Comparison of ENCODE assay signal across 17 cellular contexts in genomic region chr3:52822363-52822762, GRCh38. TPM values are rescaled to one million over a fixed set of nuclear protein-coding genes. Genes with fewer than 3 reads are reported as not detected.
A peak's percentile ranks its signal among the peaks of the same experiment; 100 is the strongest.
DNase-seq lines count a peak whose midpoint lies in the region; ATAC-seq and TF ChIP-seq lines count a peak whose summit lies in the region.
"Had no signal": no experiment of that assay in that cellular context is flagged by ENCODE, and none has a peak within 500 bp of the region (broad histone marks: within the 10 kb centered on the region; RNA-seq: fewer than 3 reads in every experiment).

No MANE protein-coding gene starts in this region.

- TF ChIP-seq CTCF in HEK293 (tag by site-specific recombination; IDR thresholded peaks at IDR 0.05) (no peak), gastrocnemius medialis (IDR thresholded peaks at IDR 0.05 in 4 of 5, conservative IDR thresholded peaks at IDR 0.05 in 1 of 5) (no peak)

- POLR2A ChIA-PET in HEK293 (lab: Yijun Ruan, JAX) (no interaction called here), HEK293T (lab: Yijun Ruan, JAX) (interaction anchor here (1.0 kb wide), 1 partner anchor 16 kb away, joined by 3 read pairs; no protein-coding TSS in a partner anchor)

- H3K4me3 ChIP-seq in HEK293 (ENCODE audit: low read depth, low read length) = no peak overlapping the region
- no peak overlapping the region for H3K4me3 ChIP-seq in gastrocnemius medialis
- H3K4me3 ChIP-seq: BLaER1 treated with 17β-estradiol and CSF1 and Interleukin-3, amounts not matched to agents 10 nM and 100 nM had no signal

- in situ Hi-C loops in gastrocnemius medialis (cut with MboI; ENCODE audit: low sequenced_read_pairs in 4 of 4) = no loop called here

- no peak overlapping the region for H3K27ac ChIP-seq in HEK293 (ENCODE audit: extremely low read depth, low read depth, low read length)
- peak overlapping the region in 3 of 4 donors; percentile 3 to 96 (median 30) for H3K27ac ChIP-seq in gastrocnemius medialis
- H3K27ac ChIP-seq in caudate nucleus (ENCODE audit: low read depth, low read length) = no peak overlapping the region
- H3K27ac ChIP-seq: C4-2B had no signal

- CTCF ChIA-PET in HEK293 (lab: Yijun Ruan, JAX) = interaction anchor here (0.6 to 2.0 kb wide), 5 partner anchors 8 to 1167 kb away, joined by 3 to 6 read pairs (median 5); partner anchors contain the start of gene ITIH4
- CTCF ChIA-PET in HEK293T (lab: Yijun Ruan, JAX) = no interaction called here

- no peak for ATAC-seq in gastrocnemius medialis
- ATAC-seq: CD8-positive, alpha-beta T cell had no signal

- peaks cover 0 to 4% of the 10 kb centered on the region in 2 experiments; a peak in 1 of 3 replicates for H3K36me3 ChIP-seq in HEK293 (ENCODE audit: control insufficient read depth in 2 of 2, insufficient read depth in 1 of 2, low read length in 2 of 2)
- peaks cover 0 to 96% of the 10 kb centered on the region in 2 donors for H3K36me3 ChIP-seq in gastrocnemius medialis

- no peaks in the 10 kb centered on the region for H3K9me3 ChIP-seq in HEK293 (ENCODE audit: control insufficient read depth, insufficient read depth, low read depth, low read length)
- H3K9me3 ChIP-seq in gastrocnemius medialis = no peaks in the 10 kb centered on the region
- H3K9me3 ChIP-seq: BLaER1 treated with 17β-estradiol and CSF1 and Interleukin-3, amounts not matched to agents 10 nM and 100 nM; Caco-2 had no signal

- H3K27me3 ChIP-seq in gastrocnemius medialis = no peaks in the 10 kb centered on the region
- H3K27me3 ChIP-seq: BLaER1 treated with 17β-estradiol and CSF1 and Interleukin-3, amounts not matched to agents 10 nM and 100 nM had no signal

- H3K4me1 ChIP-seq in HEK293 (ENCODE audit: control insufficient read depth, insufficient read depth, low read length) (no peaks in the 10 kb centered on the region), gastrocnemius medialis (peaks cover 7 to 8% of the 10 kb centered on the region in 2 donors)
- H3K4me1 ChIP-seq: Caco-2 had no signal

- TF ChIP-seq POLR2A in gastrocnemius medialis (IDR thresholded peaks at IDR 0.05) = no peak

- DNase-seq in HEK293T (ENCODE audit: extremely low spot score) (no peak), gastrocnemius medialis (no peak), NOMO-1 treated with DMSO at 0.1 percent for 48 hours (lab: John Stamatoyannopoulos, UW; ENCODE audit: unreplicated experiment) (no peak), caudate nucleus (lab: John Stamatoyannopoulos, UW) (no peak)
- DNase-seq: 8988T; ACHN; Caco-2; Calu3; CD4-positive, alpha-beta T cell; CD8-positive, alpha-beta T cell; DMS79 treated with DMSO at 0.1 percent for 48 hours; GF-D8 had no signal

- intact Hi-C loops in gastrocnemius medialis (cut with DNase I; ENCODE audit: low total_unique reads) = no loop called here

TF ChIP-seq in HEK293, 187 proteins besides CTCF, POLR2A, EP300 and RAD21 (continues in another document):
- 0 out of 2 replicates have a peak, but pooled peaks have one; percentile 6 for TF ChIP-seq ZNF18 (tag by site-specific recombination; IDR thresholded peaks at IDR 0.05)
- no peak for TF ChIP-seq REST (tag by site-specific recombination; IDR thresholded peaks at IDR 0.05)
- TF ChIP-seq ZBTB20 (tag by site-specific recombination; IDR thresholded peaks at IDR 0.05) = no peak
- no peak for TF ChIP-seq ZNF248 (tag by site-specific recombination; IDR thresholded peaks at IDR 0.05)
- no peak for TF ChIP-seq YY2 (tag by site-specific recombination; IDR thresholded peaks at IDR 0.05)
- 0 out of 2 replicates have a peak, but pooled peaks have one; percentile 23 for TF ChIP-seq GLIS1 (tag by site-specific recombination; IDR thresholded peaks at IDR 0.05)
- no peak for TF ChIP-seq YY1 (tag by site-specific recombination; IDR thresholded peaks at IDR 0.05)

TF ChIP-seq in HEK293T, 16 proteins besides CTCF, POLR2A, EP300 and RAD21:
- peak; percentile 88 for TF ChIP-seq PKNOX1 (IDR thresholded peaks at IDR 0.05)
- no peak for TF ChIP-seq FOXM1 (IDR thresholded peaks at IDR 0.05; ENCODE audit: borderline replicate concordance)
- no peak; the same call in 1 of the 2 replicates for TF ChIP-seq CTBP1 (IDR thresholded peaks at IDR 0.05; ENCODE audit: borderline replicate concordance)
- no peak for TF ChIP-seq NFRKB (IDR thresholded peaks at IDR 0.05)
- TF ChIP-seq SUZ12 (IDR thresholded peaks at IDR 0.05) = no peak

RNA-seq across cellular contexts. Expression of gene ITIH4, which starts 8.1 kb away (rescaled TPM):
- 10 to 100 TPM in 3 of 4 donors, 1 to 10 TPM in 1; 3.5 to 20.4 (median 12.7) TPM for total RNA-seq in gastrocnemius medialis

RNA-seq across cellular contexts. Expression of gene MUSTN1, which starts 12.5 kb away (rescaled TPM):
- total RNA-seq in gastrocnemius medialis = 1,000 to 10,000 TPM in 1 of 4 donors, 100 to 1,000 TPM in 3; 218 to 2,149 (median 412) TPM
- total RNA-seq: A673 had no signal

RNA-seq across cellular contexts. Expression of gene ITIH3, which starts 27.8 kb away (rescaled TPM):
- 1 to 10 TPM in 2 of 4 donors, under 1 TPM in 2; 0.66 to 3.1 (median 1.5) TPM for total RNA-seq in gastrocnemius medialis
- total RNA-seq: A673; B cell; Calu3; CD4-positive, alpha-beta T cell; CD8-positive, alpha-beta T cell had no signal

RNA-seq across cellular contexts. Expression of gene ITIH1, which starts 45.0 kb away (rescaled TPM):
- total RNA-seq in gastrocnemius medialis = 1 to 10 TPM in 1 of 4 donors, under 1 TPM in 1, not detected in 2; 0.72 to 2.1 TPM
- total RNA-seq: A673; B cell; Caco-2; CD4-positive, alpha-beta T cell; CD8-positive, alpha-beta T cell had no signal

RNA-seq across cellular contexts. Expression of gene NEK4, which starts 51.6 kb away (rescaled TPM):
- 10 to 100 TPM; 16.4 to 25.6 (median 22.4) TPM for total RNA-seq in gastrocnemius medialis

Comparison
In these comparisons a context has a peak if more than half of its experiments do, and no peak if none do; other contexts are left out.
1. H3K27ac ChIP-seq: peak in gastrocnemius medialis (3 of 4); none in HEK293 (single experiment) and caudate nucleus (single experiment).